ENCODE assay signal across 1 cellular context in the genomic region with DNA sequence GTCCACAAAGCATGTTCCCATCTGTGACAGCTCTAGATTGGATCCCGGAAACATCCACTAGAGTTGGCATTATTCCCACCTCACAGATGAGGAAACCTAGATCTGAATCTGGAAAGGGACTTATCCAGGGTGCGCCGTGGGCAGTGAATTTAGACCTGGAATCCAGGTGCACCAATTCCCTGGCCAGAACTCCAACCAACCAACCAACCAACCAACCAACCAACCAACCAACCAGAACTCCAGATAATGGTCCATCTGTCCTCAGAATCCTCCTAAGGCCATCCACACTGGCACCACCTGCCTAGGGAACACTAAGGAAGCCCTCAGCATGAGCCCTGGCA.
TF ChIP-seq lines count a peak whose summit lies in the region.

No MANE protein-coding gene starts in this region.

TF ChIP-seq in GM23338, 12 proteins besides CTCF, POLR2A, EP300 and RAD21 (continued from another document):
- TF ChIP-seq, protein P1, sequence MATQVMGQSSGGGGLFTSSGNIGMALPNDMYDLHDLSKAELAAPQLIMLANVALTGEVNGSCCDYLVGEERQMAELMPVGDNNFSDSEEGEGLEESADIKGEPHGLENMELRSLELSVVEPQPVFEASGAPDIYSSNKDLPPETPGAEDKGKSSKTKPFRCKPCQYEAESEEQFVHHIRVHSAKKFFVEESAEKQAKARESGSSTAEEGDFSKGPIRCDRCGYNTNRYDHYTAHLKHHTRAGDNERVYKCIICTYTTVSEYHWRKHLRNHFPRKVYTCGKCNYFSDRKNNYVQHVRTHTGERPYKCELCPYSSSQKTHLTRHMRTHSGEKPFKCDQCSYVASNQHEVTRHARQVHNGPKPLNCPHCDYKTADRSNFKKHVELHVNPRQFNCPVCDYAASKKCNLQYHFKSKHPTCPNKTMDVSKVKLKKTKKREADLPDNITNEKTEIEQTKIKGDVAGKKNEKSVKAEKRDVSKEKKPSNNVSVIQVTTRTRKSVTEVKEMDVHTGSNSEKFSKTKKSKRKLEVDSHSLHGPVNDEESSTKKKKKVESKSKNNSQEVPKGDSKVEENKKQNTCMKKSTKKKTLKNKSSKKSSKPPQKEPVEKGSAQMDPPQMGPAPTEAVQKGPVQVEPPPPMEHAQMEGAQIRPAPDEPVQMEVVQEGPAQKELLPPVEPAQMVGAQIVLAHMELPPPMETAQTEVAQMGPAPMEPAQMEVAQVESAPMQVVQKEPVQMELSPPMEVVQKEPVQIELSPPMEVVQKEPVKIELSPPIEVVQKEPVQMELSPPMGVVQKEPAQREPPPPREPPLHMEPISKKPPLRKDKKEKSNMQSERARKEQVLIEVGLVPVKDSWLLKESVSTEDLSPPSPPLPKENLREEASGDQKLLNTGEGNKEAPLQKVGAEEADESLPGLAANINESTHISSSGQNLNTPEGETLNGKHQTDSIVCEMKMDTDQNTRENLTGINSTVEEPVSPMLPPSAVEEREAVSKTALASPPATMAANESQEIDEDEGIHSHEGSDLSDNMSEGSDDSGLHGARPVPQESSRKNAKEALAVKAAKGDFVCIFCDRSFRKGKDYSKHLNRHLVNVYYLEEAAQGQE (IDR thresholded peaks at IDR 0.05; ENCODE audit: unreplicated experiment), result no peak
- TF ChIP-seq ZNF114 (CRISPR knock-in tag; IDR thresholded peaks at IDR 0.05) (no peak), CREB1 (CRISPR knock-in tag; IDR thresholded peaks at IDR 0.05; ENCODE audit: low read depth) (no peak), JUNB (IDR thresholded peaks at IDR 0.05; ENCODE audit: unreplicated experiment) (no peak)
- TF ChIP-seq, protein P2, sequence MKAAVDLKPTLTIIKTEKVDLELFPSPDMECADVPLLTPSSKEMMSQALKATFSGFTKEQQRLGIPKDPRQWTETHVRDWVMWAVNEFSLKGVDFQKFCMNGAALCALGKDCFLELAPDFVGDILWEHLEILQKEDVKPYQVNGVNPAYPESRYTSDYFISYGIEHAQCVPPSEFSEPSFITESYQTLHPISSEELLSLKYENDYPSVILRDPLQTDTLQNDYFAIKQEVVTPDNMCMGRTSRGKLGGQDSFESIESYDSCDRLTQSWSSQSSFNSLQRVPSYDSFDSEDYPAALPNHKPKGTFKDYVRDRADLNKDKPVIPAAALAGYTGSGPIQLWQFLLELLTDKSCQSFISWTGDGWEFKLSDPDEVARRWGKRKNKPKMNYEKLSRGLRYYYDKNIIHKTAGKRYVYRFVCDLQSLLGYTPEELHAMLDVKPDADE (IDR thresholded peaks at IDR 0.05), result no peak
- TF ChIP-seq, protein P3, sequence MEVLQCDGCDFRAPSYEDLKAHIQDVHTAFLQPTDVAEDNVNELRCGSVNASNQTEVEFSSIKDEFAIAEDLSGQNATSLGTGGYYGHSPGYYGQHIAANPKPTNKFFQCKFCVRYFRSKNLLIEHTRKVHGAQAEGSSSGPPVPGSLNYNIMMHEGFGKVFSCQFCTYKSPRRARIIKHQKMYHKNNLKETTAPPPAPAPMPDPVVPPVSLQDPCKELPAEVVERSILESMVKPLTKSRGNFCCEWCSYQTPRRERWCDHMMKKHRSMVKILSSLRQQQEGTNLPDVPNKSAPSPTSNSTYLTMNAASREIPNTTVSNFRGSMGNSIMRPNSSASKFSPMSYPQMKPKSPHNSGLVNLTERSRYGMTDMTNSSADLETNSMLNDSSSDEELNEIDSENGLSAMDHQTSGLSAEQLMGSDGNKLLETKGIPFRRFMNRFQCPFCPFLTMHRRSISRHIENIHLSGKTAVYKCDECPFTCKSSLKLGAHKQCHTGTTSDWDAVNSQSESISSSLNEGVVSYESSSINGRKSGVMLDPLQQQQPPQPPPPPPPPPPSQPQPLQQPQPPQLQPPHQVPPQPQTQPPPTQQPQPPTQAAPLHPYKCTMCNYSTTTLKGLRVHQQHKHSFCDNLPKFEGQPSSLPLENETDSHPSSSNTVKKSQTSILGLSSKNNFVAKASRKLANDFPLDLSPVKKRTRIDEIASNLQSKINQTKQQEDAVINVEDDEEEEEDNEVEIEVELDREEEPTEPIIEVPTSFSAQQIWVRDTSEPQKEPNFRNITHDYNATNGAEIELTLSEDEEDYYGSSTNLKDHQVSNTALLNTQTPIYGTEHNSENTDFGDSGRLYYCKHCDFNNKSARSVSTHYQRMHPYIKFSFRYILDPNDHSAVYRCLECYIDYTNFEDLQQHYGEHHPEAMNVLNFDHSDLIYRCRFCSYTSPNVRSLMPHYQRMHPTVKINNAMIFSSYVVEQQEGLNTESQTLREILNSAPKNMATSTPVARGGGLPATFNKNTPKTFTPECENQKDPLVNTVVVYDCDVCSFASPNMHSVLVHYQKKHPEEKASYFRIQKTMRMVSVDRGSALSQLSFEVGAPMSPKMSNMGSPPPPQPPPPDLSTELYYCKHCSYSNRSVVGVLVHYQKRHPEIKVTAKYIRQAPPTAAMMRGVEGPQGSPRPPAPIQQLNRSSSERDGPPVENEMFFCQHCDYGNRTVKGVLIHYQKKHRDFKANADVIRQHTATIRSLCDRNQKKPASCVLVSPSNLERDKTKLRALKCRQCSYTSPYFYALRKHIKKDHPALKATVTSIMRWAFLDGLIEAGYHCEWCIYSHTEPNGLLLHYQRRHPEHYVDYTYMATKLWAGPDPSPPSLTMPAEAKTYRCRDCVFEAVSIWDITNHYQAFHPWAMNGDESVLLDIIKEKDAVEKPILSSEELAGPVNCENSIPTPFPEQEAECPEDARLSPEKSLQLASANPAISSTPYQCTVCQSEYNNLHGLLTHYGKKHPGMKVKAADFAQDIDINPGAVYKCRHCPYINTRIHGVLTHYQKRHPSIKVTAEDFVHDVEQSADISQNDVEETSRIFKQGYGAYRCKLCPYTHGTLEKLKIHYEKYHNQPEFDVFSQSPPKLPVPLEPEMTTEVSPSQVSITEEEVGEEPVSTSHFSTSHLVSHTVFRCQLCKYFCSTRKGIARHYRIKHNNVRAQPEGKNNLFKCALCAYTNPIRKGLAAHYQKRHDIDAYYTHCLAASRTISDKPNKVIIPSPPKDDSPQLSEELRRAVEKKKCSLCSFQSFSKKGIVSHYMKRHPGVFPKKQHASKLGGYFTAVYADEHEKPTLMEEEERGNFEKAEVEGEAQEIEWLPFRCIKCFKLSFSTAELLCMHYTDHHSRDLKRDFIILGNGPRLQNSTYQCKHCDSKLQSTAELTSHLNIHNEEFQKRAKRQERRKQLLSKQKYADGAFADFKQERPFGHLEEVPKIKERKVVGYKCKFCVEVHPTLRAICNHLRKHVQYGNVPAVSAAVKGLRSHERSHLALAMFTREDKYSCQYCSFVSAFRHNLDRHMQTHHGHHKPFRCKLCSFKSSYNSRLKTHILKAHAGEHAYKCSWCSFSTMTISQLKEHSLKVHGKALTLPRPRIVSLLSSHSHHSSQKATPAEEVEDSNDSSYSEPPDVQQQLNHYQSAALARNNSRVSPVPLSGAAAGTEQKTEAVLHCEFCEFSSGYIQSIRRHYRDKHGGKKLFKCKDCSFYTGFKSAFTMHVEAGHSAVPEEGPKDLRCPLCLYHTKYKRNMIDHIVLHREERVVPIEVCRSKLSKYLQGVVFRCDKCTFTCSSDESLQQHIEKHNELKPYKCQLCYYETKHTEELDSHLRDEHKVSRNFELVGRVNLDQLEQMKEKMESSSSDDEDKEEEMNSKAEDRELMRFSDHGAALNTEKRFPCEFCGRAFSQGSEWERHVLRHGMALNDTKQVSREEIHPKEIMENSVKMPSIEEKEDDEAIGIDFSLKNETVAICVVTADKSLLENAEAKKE (CRISPR knock-in tag; IDR thresholded peaks at IDR 0.05), result no peak
TF ChIP-seq in GM23338: peak in this region for 0.
